Comparison of ENCODE assay signal across 15 cellular contexts in genomic region chr14:99247091-99247729, GRCh38. TPM values are rescaled to one million over a fixed set of nuclear protein-coding genes. Genes with fewer than 3 reads are reported as not detected.
DNase-seq lines count a peak whose midpoint lies in the region; ATAC-seq, FAIRE-seq and TF ChIP-seq lines count a peak whose summit lies in the region.
"Had no signal": no experiment of that assay in that cellular context is flagged by ENCODE, and none has a peak within 500 bp of the region (broad histone marks: within the 10 kb centered on the region; RNA-seq: fewer than 3 reads in every experiment).

No MANE protein-coding gene starts in this region.

- H3K4me3 Mint-ChIP-seq in T-helper 2 cell treated with Interferon-gamma antibody and Interleukin-4, amounts not matched to agents 5 μg/mL and 100 μg/mL, for 36 hours, result peak overlapping the region; percentile 87
- peak overlapping the region; percentile 79 for H3K4me3 Mint-ChIP-seq in activated T-cell treated with anti-CD3 and anti-CD28 coated beads, Interleukin-2, amount 50 U/mL, for 4 hours

- H3K27ac ChIP-seq in iPS DF 6.9 (ENCODE audit: low read length) (no peak overlapping the region), small intestine (ENCODE audit: low read depth in 1 of 2, low read length in 1 of 2) (peak overlapping the region; percentile 58 to 65)
- H3K27ac ChIP-seq: left ventricle myocardium inferior had no signal

- H3K4me3 ChIP-seq in iPS DF 6.9 (ENCODE audit: low read length) (peak overlapping the region; percentile 63; the same call in 1 of the 2 replicates), small intestine (ENCODE audit: low read depth in 1 of 2, low read length in 2 of 2) (peak overlapping the region in 1 of 2 donors; percentile 37)

- peak overlapping the region; percentile 93 for H3K27ac Mint-ChIP-seq in T-helper 2 cell treated with Interferon-gamma antibody and Interleukin-4, amounts not matched to agents 5 μg/mL and 100 μg/mL, for 36 hours

- no peaks in the 10 kb centered on the region for H3K27me3 Mint-ChIP-seq in T-helper 2 cell treated with Interferon-gamma antibody and Interleukin-4, amounts not matched to agents 5 μg/mL and 100 μg/mL, for 36 hours (ENCODE audit: low read depth)
- no peaks in the 10 kb centered on the region for H3K27me3 Mint-ChIP-seq in activated T-cell treated with anti-CD3 and anti-CD28 coated beads, Interleukin-2, amount 50 U/mL, for 4 hours (ENCODE audit: low read depth)

- no peak for DNase-seq in T-helper 2 cell treated with Interferon-gamma antibody and Interleukin-4, amounts not matched to agents 5 μg/mL and 100 μg/mL, for 36 hours (ENCODE audit: low spot score)
- DNase-seq in T-helper 2 cell (no peak), iPS DF 6.9 (ENCODE audit: low read depth, low spot score) (no peak), small intestine (no peak), DMS114 treated with DMSO at 0.1 percent for 48 hours (lab: John Stamatoyannopoulos, UW; ENCODE audit: unreplicated experiment) (no peak), GM10266 (ENCODE audit: extremely low spot score) (no peak)
- no peak for DNase-seq in activated T-cell treated with anti-CD3 and anti-CD28 coated beads, Interleukin-2, amount 50 U/mL, for 4 hours
- DNase-seq: activated CD8-positive, alpha-beta memory T cell treated with anti-CD3 and anti-CD28 coated beads, Interleukin-2, amount 50 U/mL, for 48 hours; IMR-90; left ventricle myocardium inferior; substantia nigra; SW 1271 had no signal

- no peaks in the 10 kb centered on the region for H3K9me3 Mint-ChIP-seq in T-helper 2 cell treated with Interferon-gamma antibody and Interleukin-4, amounts not matched to agents 5 μg/mL and 100 μg/mL, for 36 hours
- H3K9me3 Mint-ChIP-seq in activated T-cell treated with anti-CD3 and anti-CD28 coated beads, Interleukin-2, amount 50 U/mL, for 4 hours, result no peaks in the 10 kb centered on the region

- H3K9me3 ChIP-seq in iPS DF 6.9 (ENCODE audit: control insufficient read depth, insufficient read depth, low read length) (no peaks in the 10 kb centered on the region), small intestine (ENCODE audit: control insufficient read depth, low read depth) (no peaks in the 10 kb centered on the region)
- H3K9me3 ChIP-seq: left ventricle myocardium inferior had no signal

- H3K4me1 Mint-ChIP-seq in T-helper 2 cell treated with Interferon-gamma antibody and Interleukin-4, amounts not matched to agents 5 μg/mL and 100 μg/mL, for 36 hours (ENCODE audit: low read depth), result peaks cover 77% of the 10 kb centered on the region
- peaks cover 81% of the 10 kb centered on the region for H3K4me1 Mint-ChIP-seq in activated T-cell treated with anti-CD3 and anti-CD28 coated beads, Interleukin-2, amount 50 U/mL, for 4 hours (ENCODE audit: low read depth)

- no peak for FAIRE-seq in small intestine (lab: Jason Lieb, UNC)
- FAIRE-seq: D721Med, GM19239 had no signal

- peak in 1 of 2 donors; percentile 13 for ATAC-seq in activated T-cell treated with anti-CD3 and anti-CD28 coated beads, Interleukin-2, amount 50 U/mL, for 4 hours
- ATAC-seq in HG03175 (IDR thresholded peaks at IDR 0.05; ENCODE audit: unreplicated experiment), result no peak

- H3K27me3 ChIP-seq in iPS DF 6.9 (ENCODE audit: control insufficient read depth, insufficient read depth, low read length) (no peaks in the 10 kb centered on the region), small intestine (ENCODE audit: control insufficient read depth in 2 of 2, insufficient read depth in 2 of 2, low read length in 2 of 2) (peaks cover 0 to 3% of the 10 kb centered on the region in 2 donors)

- peaks cover 62% of the 10 kb centered on the region for H3K36me3 Mint-ChIP-seq in T-helper 2 cell treated with Interferon-gamma antibody and Interleukin-4, amounts not matched to agents 5 μg/mL and 100 μg/mL, for 36 hours (ENCODE audit: low read depth)
- H3K36me3 Mint-ChIP-seq in activated T-cell treated with anti-CD3 and anti-CD28 coated beads, Interleukin-2, amount 50 U/mL, for 4 hours (ENCODE audit: insufficient read depth), result peaks cover 15% of the 10 kb centered on the region

- H3K36me3 ChIP-seq in iPS DF 6.9 (ENCODE audit: control insufficient read depth, insufficient read depth, low read length) (no peaks in the 10 kb centered on the region), small intestine (ENCODE audit: control insufficient read depth in 2 of 2, insufficient read depth in 2 of 2, low read length in 2 of 2) (no peaks in the 10 kb centered on the region)
- H3K36me3 ChIP-seq: left ventricle myocardium inferior had no signal

- no peak for TF ChIP-seq CTCF in GM10266 (IDR thresholded peaks at IDR 0.05; ENCODE audit: control insufficient read depth, insufficient read depth, low read depth, missing control alignments)

- WGBS in iPS DF 6.9 (ENCODE audit: insufficient coverage, insufficient read length), result no CpG with 5 or more reads among the region's 10 CpGs
- WGBS in small intestine, 3 donors, result 47 to 71% (median 63%) methylated on average over 10 of the region's 10 CpGs

- H3K4me1 ChIP-seq in iPS DF 6.9 (ENCODE audit: control insufficient read depth, insufficient read depth, low read length), result peaks cover 11% of the 10 kb centered on the region
- peaks cover 0 to 2% of the 10 kb centered on the region in 2 donors for H3K4me1 ChIP-seq in small intestine (ENCODE audit: control insufficient read depth in 2 of 2, insufficient read depth in 1 of 2, low read depth in 1 of 2, low read length in 1 of 2)

RNA-seq across cellular contexts. Expression of gene BCL11B, which starts 24.8 kb away (rescaled TPM):
- total RNA-seq in activated T-cell treated with anti-CD3 and anti-CD28 coated beads, Interleukin-2, amount 50 U/mL, for 4 hours, result 10 to 100 TPM; 54.6 to 64.6 (median 62.4) TPM
- polyA plus RNA-seq in small intestine, result 1 to 10 TPM in 1 of 3 donors, under 1 TPM in 2; 0.45 to 2.4 (median 0.54) TPM
- polyA plus RNA-seq: IMR-90 had no signal
